In genomic region chr4:171007618-171008390, GRCh38 we compare ENCODE assay signal across 19 cellular contexts.
"Had no signal": no experiment of that assay in that cellular context is flagged by ENCODE, and none has a peak within 500 bp of the region (broad histone marks: within the 10 kb centered on the region; RNA-seq: fewer than 3 reads in every experiment).

No MANE protein-coding gene starts in this region.

- H3K4me3 Mint-ChIP-seq: activated CD4-positive, alpha-beta T cell treated with anti-CD3 and anti-CD28 coated beads, Interleukin-2, amount 10 ng/mL, durations not matched to agents 7 days and 5 days; activated CD8-positive, alpha-beta T cell treated with anti-CD3 and anti-CD28 coated beads, Interleukin-2, amount 10 ng/mL, durations not matched to agents 7 days and 5 days; activated naive CD4-positive, alpha-beta T cell treated with anti-CD3 and anti-CD28 coated beads for 36 hours; activated T-cell treated with anti-CD3 and anti-CD28 coated beads, Interleukin-2, amount 50 U/mL, for 24 hours; brain; central memory CD8-positive, alpha-beta T cell; naive B cell; neural progenitor cell had no signal

- H3K27ac ChIP-seq: colonic mucosa, gastrocnemius medialis, neural progenitor cell, prostate gland, tibial artery had no signal

- H3K9me3 Mint-ChIP-seq: neural progenitor cell had no signal

- H3K4me2 ChIP-seq: neural progenitor cell had no signal

- H3K36me3 Mint-ChIP-seq: brain, naive B cell, neural progenitor cell had no signal

- DNase-seq: activated CD4-positive, alpha-beta T cell treated with anti-CD3 and anti-CD28 coated beads, Interleukin-2, amount 10 ng/mL, durations not matched to agents 7 days and 5 days; activated CD4-positive, CD25-positive, alpha-beta regulatory T cell; activated CD8-positive, alpha-beta T cell treated with anti-CD3 and anti-CD28 coated beads, Interleukin-2, amount 10 ng/mL, durations not matched to agents 7 days and 5 days; activated naive CD4-positive, alpha-beta T cell treated with anti-CD3 and anti-CD28 coated beads for 36 hours; activated T-cell treated with anti-CD3 and anti-CD28 coated beads, Interleukin-2, amount 50 U/mL, for 24 hours; colonic mucosa; gastrocnemius medialis; head of caudate nucleus; left ventricle myocardium superior; naive B cell; right cardiac atrium; stimulated activated CD4-positive, alpha-beta T cell treated with anti-CD3 and anti-CD28 coated beads, Interleukin-2, amount 100 ng/mL, for 24 hours; stimulated activated naive CD8-positive, alpha-beta T cell treated with anti-CD3 and anti-CD28 coated beads, Interleukin-15, Interleukin-2, amounts not matched to agents 100 U/mL and 50 U/mL, for 24 hours; substantia nigra; tibial artery had no signal

- H3K27ac Mint-ChIP-seq: activated CD4-positive, alpha-beta T cell treated with anti-CD3 and anti-CD28 coated beads, Interleukin-2, amount 10 ng/mL, durations not matched to agents 7 days and 5 days; activated CD8-positive, alpha-beta T cell treated with anti-CD3 and anti-CD28 coated beads, Interleukin-2, amount 10 ng/mL, durations not matched to agents 7 days and 5 days; activated naive CD4-positive, alpha-beta T cell treated with anti-CD3 and anti-CD28 coated beads for 36 hours; activated T-cell treated with anti-CD3 and anti-CD28 coated beads, Interleukin-2, amount 50 U/mL, for 24 hours; brain; neural progenitor cell had no signal

- H3K4me3 ChIP-seq: colonic mucosa, gastrocnemius medialis, neural progenitor cell, prostate gland, tibial artery had no signal

- H3K9ac ChIP-seq: neural progenitor cell had no signal

- H3K27me3 ChIP-seq: colonic mucosa, gastrocnemius medialis, neural progenitor cell, tibial artery had no signal

- H3K4me1 Mint-ChIP-seq: activated CD4-positive, alpha-beta T cell treated with anti-CD3 and anti-CD28 coated beads, Interleukin-2, amount 10 ng/mL, durations not matched to agents 7 days and 5 days; brain; central memory CD8-positive, alpha-beta T cell; naive B cell; neural progenitor cell had no signal

- H3K27me3 Mint-ChIP-seq: activated CD4-positive, alpha-beta T cell treated with anti-CD3 and anti-CD28 coated beads, Interleukin-2, amount 10 ng/mL, durations not matched to agents 7 days and 5 days; activated T-cell treated with anti-CD3 and anti-CD28 coated beads, Interleukin-2, amount 50 U/mL, for 24 hours; central memory CD8-positive, alpha-beta T cell; naive B cell had no signal

- H3K36me3 ChIP-seq: colonic mucosa, gastrocnemius medialis, neural progenitor cell, prostate gland, tibial artery had no signal

- H3K4me1 ChIP-seq: colonic mucosa, gastrocnemius medialis, neural progenitor cell, prostate gland, tibial artery had no signal

- H2AFZ ChIP-seq: neural progenitor cell had no signal

- H3K9me3 ChIP-seq: colonic mucosa, gastrocnemius medialis, prostate gland had no signal

- ATAC-seq: activated CD8-positive, alpha-beta T cell treated with anti-CD3 and anti-CD28 coated beads, Interleukin-2, amount 10 ng/mL, durations not matched to agents 7 days and 5 days; gastrocnemius medialis; left ventricle myocardium superior; right cardiac atrium; stimulated activated naive CD8-positive, alpha-beta T cell treated with anti-CD3 and anti-CD28 coated beads, Interleukin-15, Interleukin-2, amounts not matched to agents 100 U/mL and 50 U/mL, for 24 hours had no signal
